8 cellular contexts compared by ENCODE assay signal in genomic region chr1:44721521-44722361, GRCh38.
DNase-seq lines count a peak whose midpoint lies in the region; ATAC-seq and TF ChIP-seq lines count a peak whose summit lies in the region.

No MANE protein-coding gene starts in this region.

- TF ChIP-seq CTCF in WERI-Rb-1 (IDR thresholded peaks at IDR 0.05; ENCODE audit: low read depth, low read length) = no peak

- peak overlapping the region; percentile 11 for H3K4me3 Mint-ChIP-seq in dendritic cell treated with granulocyte-macrophage colony-stimulating factor and Interleukin-4, amounts not matched to agents 40 ng/mL and 50 ng/mL, for 4 days

- H3K27ac ChIP-seq in WERI-Rb-1 = peak overlapping the region; percentile 73

- H3K4me1 Mint-ChIP-seq in dendritic cell treated with granulocyte-macrophage colony-stimulating factor and Interleukin-4, amounts not matched to agents 40 ng/mL and 50 ng/mL, for 4 days (ENCODE audit: low read depth) = peaks cover 65% of the 10 kb centered on the region

- peak overlapping the region; percentile 89 for H3K27ac Mint-ChIP-seq in dendritic cell treated with granulocyte-macrophage colony-stimulating factor and Interleukin-4, amounts not matched to agents 40 ng/mL and 50 ng/mL, for 4 days

- H3K4me3 ChIP-seq in WERI-Rb-1 (ENCODE audit: low read depth, low read length) = no peak overlapping the region

- H3K9me3 Mint-ChIP-seq in dendritic cell treated with granulocyte-macrophage colony-stimulating factor and Interleukin-4, amounts not matched to agents 40 ng/mL and 50 ng/mL, for 4 days = no peaks in the 10 kb centered on the region

- peak; percentile 75 for ATAC-seq in GM18868 (IDR thresholded peaks at IDR 0.05; ENCODE audit: unreplicated experiment)
- ATAC-seq in HG03039 (IDR thresholded peaks at IDR 0.05; ENCODE audit: unreplicated experiment) = peak; percentile 58

- DNase-seq in AG08396 (ENCODE audit: low spot score) (peak; percentile 70), NCI-H2196 treated with DMSO at 0.1 percent for 48 hours (lab: John Stamatoyannopoulos, UW; ENCODE audit: unreplicated experiment) (peak; percentile 96), WERI-Rb-1 (peak; percentile 22), midbrain (lab: John Stamatoyannopoulos, UW) (peak; percentile 20)
- DNase-seq in stimulated activated naive CD4-positive, alpha-beta T cell treated with Interleukin-2 at 50 U/mL for 16 hours (lab: John Stamatoyannopoulos, UW) = peak; percentile 81

- no peaks in the 10 kb centered on the region for H3K9me3 ChIP-seq in WERI-Rb-1 (ENCODE audit: severe bottlenecking)

- H3K36me3 Mint-ChIP-seq in dendritic cell treated with granulocyte-macrophage colony-stimulating factor and Interleukin-4, amounts not matched to agents 40 ng/mL and 50 ng/mL, for 4 days (ENCODE audit: low read depth) = no peaks in the 10 kb centered on the region

- H3K27me3 ChIP-seq in WERI-Rb-1 (ENCODE audit: insufficient read depth, low read depth, severe bottlenecking) = no peaks in the 10 kb centered on the region

- intact Hi-C loops in dendritic cell treated with granulocyte-macrophage colony-stimulating factor and Interleukin-4, amounts not matched to agents 40 ng/mL and 50 ng/mL, for 4 days (cut with micrococcal nuclease) = no loop called here

- H3K27me3 Mint-ChIP-seq in dendritic cell treated with granulocyte-macrophage colony-stimulating factor and Interleukin-4, amounts not matched to agents 40 ng/mL and 50 ng/mL, for 4 days = peaks cover 8% of the 10 kb centered on the region

- H3K36me3 ChIP-seq in WERI-Rb-1 = no peaks in the 10 kb centered on the region

Comparison
In these comparisons a context has a peak if more than half of its experiments do, and no peak if none do; other contexts are left out.
1. DNase-seq: peak in every context shown above with its lines; median percentile 96 in NCI-H2196 treated with DMSO at 0.1 percent for 48 hours; 81 in stimulated activated naive CD4-positive, alpha-beta T cell treated with Interleukin-2 at 50 U/mL for 16 hours; 70 in AG08396; 22 in WERI-Rb-1; 20 in midbrain.